Comparison of ENCODE assay signal across 8 cellular contexts in genomic region chr16:24729243-24729966, GRCh38. TPM values are rescaled to one million over a fixed set of nuclear protein-coding genes. Genes with fewer than 3 reads are reported as not detected.
DNase-seq lines count a peak whose midpoint lies in the region; ATAC-seq and TF ChIP-seq lines count a peak whose summit lies in the region.

TSS of gene TNRC6A (plus strand) at chr16:24729651. CDS start at chr16:24729842, 191 bp downstream.

- ATAC-seq in GM18498 (IDR thresholded peaks at IDR 0.05; ENCODE audit: unreplicated experiment) (peak; percentile 93), HG02840 (IDR thresholded peaks at IDR 0.05; ENCODE audit: low FRiP score, unreplicated experiment) (peak; percentile 92), HG03469 (IDR thresholded peaks at IDR 0.05; ENCODE audit: unreplicated experiment) (no peak)

- H3K9me3 ChIP-seq in hepatocyte (ENCODE audit: low read depth), result no peaks in the 10 kb centered on the region

- H2AFZ ChIP-seq in hepatocyte, result peak within 1 kb of the TSS; percentile 96

- in situ Hi-C loops in astrocyte of the cerebellum (cut with HindIII; ENCODE audit: low sequenced_read_pairs), result no loop called here

- H4K20me1 ChIP-seq in hepatocyte (ENCODE audit: insufficient read depth, poor library complexity, severe bottlenecking), result peaks cover 43% of the 10 kb centered on the region

- WGBS in hepatocyte (ENCODE audit: low lambda C conversion rate, missing lambda C conversion rate), result 2% methylated on average over 30 of the region's 80 CpGs

- peak within 1 kb of the TSS; percentile 82 for H3K4me2 ChIP-seq in hepatocyte

- peak within 1 kb of the TSS; percentile 98 for H3K27ac ChIP-seq in hepatocyte

- H3K4me3 ChIP-seq in astrocyte of the cerebellum (ENCODE audit: low read depth, low read length) (peak within 1 kb of the TSS; percentile 59), hepatocyte (peak within 1 kb of the TSS; percentile 97)

- peaks cover 15% of the 10 kb centered on the region for H3K4me1 ChIP-seq in hepatocyte (ENCODE audit: insufficient read depth)

- peaks cover 50% of the 10 kb centered on the region for H3K79me2 ChIP-seq in hepatocyte

- no peaks in the 10 kb centered on the region for H3K9me2 ChIP-seq in hepatocyte (replicated peaks; ENCODE audit: insufficient read depth)

- TF ChIP-seq CTCF in astrocyte of the cerebellum (IDR thresholded peaks at IDR 0.05; ENCODE audit: low read depth, low read length, missing control alignments) (no peak), hepatocyte (IDR thresholded peaks at IDR 0.05; ENCODE audit: poor library complexity) (no peak)

- H3K27me3 ChIP-seq in hepatocyte, result no peaks in the 10 kb centered on the region

- H3K36me3 ChIP-seq in hepatocyte (replicated peaks; ENCODE audit: insufficient read depth, low read depth), result no peaks in the 10 kb centered on the region

- DNase-seq in NCI-H1694 (lab: John Stamatoyannopoulos, UW), result peak; percentile 21
- DNase-seq in T-helper 9 cell, result peak; percentile 66
- peak; percentile 59 for DNase-seq in astrocyte of the cerebellum (ENCODE audit: low read depth)
- peak; percentile 94 for DNase-seq in hepatocyte (ENCODE audit: low spot score)
- DNase-seq in retina, result peak; percentile 96

RNA-seq across cellular contexts. Expression of gene TNRC6A, which starts in this region (rescaled TPM):
- 19.3 and 52.8 TPM in 2 replicates for total RNA-seq in hepatocyte
- 17.1 and 25.2 TPM in 2 replicates for polyA plus RNA-seq in hepatocyte

Comparison
In these comparisons a context has a peak if more than half of its experiments do, and no peak if none do; other contexts are left out.
1. DNase-seq: peak in every context shown above with its lines; median percentile 96 in retina; 94 in hepatocyte; 66 in T-helper 9 cell; 59 in astrocyte of the cerebellum; 21 in NCI-H1694.